ENCODE assay signal across 11 cellular contexts in genomic region chr10:7192831-7193348, GRCh38.
A peak's percentile ranks its signal among the peaks of the same experiment; 100 is the strongest.
DNase-seq lines count a peak whose midpoint lies in the region; TF ChIP-seq lines count a peak whose summit lies in the region.
"Had no signal": no experiment of that assay in that cellular context is flagged by ENCODE, and none has a peak within 500 bp of the region (broad histone marks: within the 10 kb centered on the region; RNA-seq: fewer than 3 reads in every experiment).

No MANE protein-coding gene starts in this region.

- WGBS in hepatocyte (ENCODE audit: low lambda C conversion rate, missing lambda C conversion rate) = 94% methylated on average over 10 of the region's 10 CpGs

- no peaks in the 10 kb centered on the region for H3K27me3 ChIP-seq in hepatocyte
- H3K27me3 ChIP-seq: transverse colon had no signal

- peaks cover 80% of the 10 kb centered on the region for H3K4me1 Mint-ChIP-seq in stimulated activated naive CD8-positive, alpha-beta T cell treated with anti-CD3 and anti-CD28 coated beads, Interleukin-15, Interleukin-2, amounts not matched to agents 100 ng/mL and 50 ng/mL, for 24 hours (ENCODE audit: low read depth)

- no peak overlapping the region for H3K4me3 ChIP-seq in hepatocyte
- H3K4me3 ChIP-seq: transverse colon had no signal

- no peak overlapping the region for H3K4me2 ChIP-seq in hepatocyte

- H4K20me1 ChIP-seq in hepatocyte (ENCODE audit: insufficient read depth, poor library complexity, severe bottlenecking) = no peaks in the 10 kb centered on the region

- H3K9me3 ChIP-seq in hepatocyte (ENCODE audit: low read depth) = no peaks in the 10 kb centered on the region
- H3K9me3 ChIP-seq: transverse colon had no signal

- H3K9me2 ChIP-seq in hepatocyte (replicated peaks; ENCODE audit: insufficient read depth) = no peaks in the 10 kb centered on the region

- H3K9me3 Mint-ChIP-seq in stimulated activated naive CD8-positive, alpha-beta T cell treated with anti-CD3 and anti-CD28 coated beads, Interleukin-15, Interleukin-2, amounts not matched to agents 100 ng/mL and 50 ng/mL, for 24 hours = peaks cover 34% of the 10 kb centered on the region

- H3K79me2 ChIP-seq in hepatocyte = no peaks in the 10 kb centered on the region

- TF ChIP-seq CTCF in hepatocyte (IDR thresholded peaks at IDR 0.05; ENCODE audit: poor library complexity) = no peak

- no peaks in the 10 kb centered on the region for H3K36me3 ChIP-seq in hepatocyte (replicated peaks; ENCODE audit: insufficient read depth, low read depth)
- H3K36me3 ChIP-seq: transverse colon had no signal

- peak overlapping the region; percentile 98 for H3K27ac Mint-ChIP-seq in stimulated activated naive CD8-positive, alpha-beta T cell treated with anti-CD3 and anti-CD28 coated beads, Interleukin-15, Interleukin-2, amounts not matched to agents 100 ng/mL and 50 ng/mL, for 24 hours

- peak overlapping the region; percentile 73 for H3K4me3 Mint-ChIP-seq in stimulated activated naive CD8-positive, alpha-beta T cell treated with anti-CD3 and anti-CD28 coated beads, Interleukin-15, Interleukin-2, amounts not matched to agents 100 ng/mL and 50 ng/mL, for 24 hours

- H3K4me1 ChIP-seq in hepatocyte (ENCODE audit: insufficient read depth) = peaks cover 4% of the 10 kb centered on the region

- no peak overlapping the region for H2AFZ ChIP-seq in hepatocyte

- no peak overlapping the region for H3K27ac ChIP-seq in hepatocyte
- H3K27ac ChIP-seq: 22Rv1, transverse colon had no signal

- peaks cover 80% of the 10 kb centered on the region for H3K36me3 Mint-ChIP-seq in stimulated activated naive CD8-positive, alpha-beta T cell treated with anti-CD3 and anti-CD28 coated beads, Interleukin-15, Interleukin-2, amounts not matched to agents 100 ng/mL and 50 ng/mL, for 24 hours (ENCODE audit: low read depth)

- H3K27me3 Mint-ChIP-seq in stimulated activated naive CD8-positive, alpha-beta T cell treated with anti-CD3 and anti-CD28 coated beads, Interleukin-15, Interleukin-2, amounts not matched to agents 100 ng/mL and 50 ng/mL, for 24 hours = no peaks in the 10 kb centered on the region

- peak; percentile 17 to 54 for DNase-seq in activated CD8-positive, alpha-beta memory T cell treated with anti-CD3 and anti-CD28 coated beads for 1 hour (ENCODE audit: extremely low read depth in 1 of 2, low read depth in 1 of 2)
- no peak for DNase-seq in activated CD8-positive, alpha-beta memory T cell treated with anti-CD3 and anti-CD28 coated beads, Interleukin-2, amount 50 U/mL, for 48 hours
- DNase-seq in activated T-cell treated with anti-CD3 and anti-CD28 coated beads, Interleukin-2, amount 50 U/mL, for 48 hours = peak; percentile 59 to 66
- DNase-seq in stimulated activated CD4-positive, alpha-beta T cell treated with anti-CD3 and anti-CD28 coated beads, Interleukin-12 subunit alpha, Interleukin-12 subunit beta, amount 100 ng/mL, for 4 hours = peak; percentile 20
- DNase-seq in hepatocyte (ENCODE audit: low spot score) = no peak
- no peak for DNase-seq in NCI-H1694 treated with DMSO at 0.1 percent for 48 hours (lab: John Stamatoyannopoulos, UW)
- DNase-seq in DMS79 treated with DMSO at 0.1 percent for 48 hours (lab: John Stamatoyannopoulos, UW) = no peak
- DNase-seq: NCI-H1417, transverse colon had no signal

Comparison
In these comparisons a context has a peak if more than half of its experiments do, and no peak if none do; other contexts are left out.
1. DNase-seq: peak in activated CD8-positive, alpha-beta memory T cell treated with anti-CD3 and anti-CD28 coated beads for 1 hour (2 of 2), activated T-cell treated with anti-CD3 and anti-CD28 coated beads, Interleukin-2, amount 50 U/mL, for 48 hours (2 of 2) and stimulated activated CD4-positive, alpha-beta T cell treated with anti-CD3 and anti-CD28 coated beads, Interleukin-12 subunit alpha, Interleukin-12 subunit beta, amount 100 ng/mL, for 4 hours (single experiment); none in activated CD8-positive, alpha-beta memory T cell treated with anti-CD3 and anti-CD28 coated beads, Interleukin-2, amount 50 U/mL, for 48 hours (single experiment), hepatocyte (single experiment), NCI-H1694 treated with DMSO at 0.1 percent for 48 hours (single experiment) and DMS79 treated with DMSO at 0.1 percent for 48 hours (single experiment).